ENCODE assay signal across 8 cellular contexts in genomic region chr14:61812347-61813100, GRCh38. TPM values are rescaled to one million over a fixed set of nuclear protein-coding genes. Genes with fewer than 3 reads are reported as not detected.
DNase-seq lines count a peak whose midpoint lies in the region; ATAC-seq and TF ChIP-seq lines count a peak whose summit lies in the region.

TSS of gene SYT16 (plus strand) at chr14:61812703.

- H3K9me3 Mint-ChIP-seq in osteocyte (ENCODE audit: unreplicated experiment): no peaks in the 10 kb centered on the region

- TF ChIP-seq CTCF in WI38 (IDR thresholded peaks at IDR 0.05; ENCODE audit: low read depth, low read length): no peak
- TF ChIP-seq CTCF in fibroblast of mammary gland (conservative IDR thresholded peaks at IDR 0.05; ENCODE audit: control insufficient read depth, insufficient read depth, low read depth, low read length): no peak
- TF ChIP-seq CTCF in osteocyte (IDR thresholded peaks at IDR 0.05): no peak

- H3K27me3 Mint-ChIP-seq in osteocyte (ENCODE audit: unreplicated experiment): peaks cover 36% of the 10 kb centered on the region

- peaks cover 1% of the 10 kb centered on the region for H3K36me3 Mint-ChIP-seq in osteocyte (ENCODE audit: unreplicated experiment)

- no peak within 1 kb of the TSS for H3K27ac Mint-ChIP-seq in osteocyte (ENCODE audit: unreplicated experiment)

- H3K4me3 ChIP-seq in WI38 (ENCODE audit: low read depth, low read length) (peak within 1 kb of the TSS; percentile 56), fibroblast of mammary gland (ENCODE audit: control insufficient read depth, low read depth, low read length) (peak within 1 kb of the TSS; percentile 33)

- intact Hi-C loops in left colon (cut with DNase I, micrococcal nuclease): no loop called here

- peak within 1 kb of the TSS; percentile 81 for H3K4me3 Mint-ChIP-seq in osteocyte (ENCODE audit: unreplicated experiment)

- H3K4me1 Mint-ChIP-seq in osteocyte (ENCODE audit: unreplicated experiment): peaks cover 8% of the 10 kb centered on the region

- DNase-seq in DMS79 treated with DMSO at 0.1 percent for 48 hours (lab: John Stamatoyannopoulos, UW) (peak; percentile 29), DMS79 (lab: John Stamatoyannopoulos, UW) (no peak), fibroblast of mammary gland (ENCODE audit: low read depth) (no peak), osteocyte (ENCODE audit: extremely low spot score, unreplicated experiment) (no peak), NOMO-1 (lab: John Stamatoyannopoulos, UW; ENCODE audit: unreplicated experiment in 2 of 2) (no peak), left colon (no peak), SW 1271 (lab: John Stamatoyannopoulos, UW) (no peak)

- ATAC-seq in left colon: no peak

RNA-seq across cellular contexts. Expression of gene SYT16, which starts in this region (rescaled TPM):
- total RNA-seq in osteocyte (0.78 and 0.86 TPM in 2 replicates), left colon (not detected)
